8 cellular contexts compared by ENCODE assay signal in the genomic region with DNA sequence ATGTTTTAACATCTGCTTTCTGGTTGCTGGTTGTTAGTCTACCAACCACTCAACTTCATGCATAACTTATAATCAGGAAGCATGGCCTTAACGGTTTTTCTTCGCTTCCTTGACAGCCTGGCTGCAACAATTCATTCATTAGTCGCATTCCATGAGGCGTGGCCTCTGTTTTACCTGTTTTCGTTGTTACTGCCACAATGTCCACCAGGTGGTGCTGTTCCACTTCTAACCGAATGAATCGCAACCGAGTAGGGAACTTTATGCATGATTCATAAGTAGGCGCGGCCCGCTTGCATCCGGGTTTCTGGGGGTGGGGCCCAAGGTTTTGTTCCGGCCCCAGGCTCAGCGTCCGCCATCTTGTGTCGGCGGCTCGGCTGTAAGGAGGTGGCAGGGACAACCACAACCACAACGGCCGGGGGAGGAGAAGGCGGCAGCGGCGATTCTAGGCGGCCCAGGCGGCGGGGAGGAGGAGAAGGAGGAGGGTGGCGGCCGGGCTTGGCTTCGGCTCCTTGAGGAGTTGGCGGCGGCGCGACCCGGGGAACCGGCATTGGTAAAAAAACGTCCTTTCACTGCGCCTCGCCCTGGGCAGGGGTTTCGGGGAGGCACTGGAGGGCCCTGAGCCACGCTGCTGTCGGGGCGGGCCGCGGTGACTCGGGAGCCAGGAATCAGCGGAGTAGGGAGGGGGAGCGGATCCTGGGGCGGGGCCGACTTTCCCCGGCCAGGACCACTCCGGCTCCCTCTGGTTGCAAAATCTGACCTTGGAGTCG. TPM values are rescaled to one million over a fixed set of nuclear protein-coding genes. Genes with fewer than 3 reads are reported as not detected.
A peak's percentile ranks its signal among the peaks of the same experiment; 100 is the strongest.
DNase-seq lines count a peak whose midpoint lies in the region; ATAC-seq and TF ChIP-seq lines count a peak whose summit lies in the region.

Gene UBA1, plus strand, starts transcription at position 355 of the 767 bp plus-strand sequence. CDS start 4,974 bp downstream, outside the sequence.

- intact Hi-C loops in natural killer cell (cut with micrococcal nuclease), result loop anchor here (1.0 to 10.0 kb wide), 7 partner anchors 24 to 829 kb away; partner anchors contain the start of gene ZNF81

- H3K4me3 ChIP-seq in LNCaP clone FGC (ENCODE audit: low read depth, low read length), result peak within 1 kb of the TSS; percentile 84

- peak within 1 kb of the TSS; percentile 96 for H3K27ac Mint-ChIP-seq in activated T-helper 17 cell treated with anti-CD3 and anti-CD28 coated beads, Interleukin-2, amount 50 U/mL, for 72 hours
- peak within 1 kb of the TSS; percentile 93 to 98 for H3K27ac Mint-ChIP-seq in natural killer cell

- H3K4me3 Mint-ChIP-seq in activated T-helper 17 cell treated with anti-CD3 and anti-CD28 coated beads, Interleukin-2, amount 50 U/mL, for 72 hours, result peak within 1 kb of the TSS; percentile 94
- H3K4me3 Mint-ChIP-seq in natural killer cell, result peak within 1 kb of the TSS; percentile 98

- ATAC-seq in activated T-helper 17 cell treated with anti-CD3 and anti-CD28 coated beads, Interleukin-2, amount 50 U/mL, for 72 hours (replicated peaks), result peak; percentile 79
- ATAC-seq in natural killer cell, result peak; percentile 76 to 90 (median 84)

- DNase-seq in EH (ENCODE audit: low read depth) (peak; percentile 92), GOT3 (lab: John Stamatoyannopoulos, UW) (peak; percentile 71), LNCaP clone FGC (ENCODE audit: low read depth) (peak; percentile 87), RWPE1 (ENCODE audit: low spot score) (peak; percentile 80), fibroblast of gingiva (ENCODE audit: low read depth) (peak; percentile 89), natural killer cell (peak; percentile 84)
- DNase-seq in stimulated activated naive CD4-positive, alpha-beta T cell treated with Interleukin-2 at 50 U/mL for 16 hours (lab: John Stamatoyannopoulos, UW), result peak; percentile 89

- peaks cover 23% of the 10 kb centered on the region for H3K4me1 Mint-ChIP-seq in activated T-helper 17 cell treated with anti-CD3 and anti-CD28 coated beads, Interleukin-2, amount 50 U/mL, for 72 hours
- H3K4me1 Mint-ChIP-seq in natural killer cell, result peaks cover 52 to 54% of the 10 kb centered on the region in 2 donors

- H3K27ac ChIP-seq in RWPE1, result peak within 1 kb of the TSS; percentile 83

- CTCF ChIA-PET in RWPE1 (lab: Yijun Ruan, JAX), result no interaction called here

- no peaks in the 10 kb centered on the region for H3K9me3 Mint-ChIP-seq in activated T-helper 17 cell treated with anti-CD3 and anti-CD28 coated beads, Interleukin-2, amount 50 U/mL, for 72 hours
- no peaks in the 10 kb centered on the region for H3K9me3 Mint-ChIP-seq in natural killer cell

- TF ChIP-seq CTCF in LNCaP clone FGC (IDR thresholded peaks at IDR 0.05; ENCODE audit: control insufficient read depth, extremely low read depth, insufficient read depth) (peak; percentile 62), RWPE1 (conservative IDR thresholded peaks at IDR 0.05; ENCODE audit: low read depth) (peak; percentile 63), natural killer cell (IDR thresholded peaks at IDR 0.05) (peak; percentile 59)

- POLR2A ChIA-PET in RWPE1 (lab: Yijun Ruan, JAX; ENCODE audit: low non-redundant PET), result no interaction called here

- H3K36me3 Mint-ChIP-seq in activated T-helper 17 cell treated with anti-CD3 and anti-CD28 coated beads, Interleukin-2, amount 50 U/mL, for 72 hours (ENCODE audit: low read depth), result peaks cover 62% of the 10 kb centered on the region
- H3K36me3 Mint-ChIP-seq in natural killer cell, result no peaks in the 10 kb centered on the region

- H3K27me3 Mint-ChIP-seq in activated T-helper 17 cell treated with anti-CD3 and anti-CD28 coated beads, Interleukin-2, amount 50 U/mL, for 72 hours, result no peaks in the 10 kb centered on the region
- no peaks in the 10 kb centered on the region for H3K27me3 Mint-ChIP-seq in natural killer cell (ENCODE audit: low read depth in 2 of 2)

RNA-seq across cellular contexts. Expression of gene UBA1, which starts in this region (rescaled TPM):
- 100 to 1,000 TPM; 227 to 255 TPM for total RNA-seq in activated T-helper 17 cell treated with anti-CD3 and anti-CD28 coated beads, Interleukin-2, amount 50 U/mL, for 72 hours
- 100 to 1,000 TPM; 118 to 168 (median 120) TPM for total RNA-seq in natural killer cell

Comparison
In these comparisons a context has a peak if more than half of its experiments do, and no peak if none do; other contexts are left out.
1. Peak in every context shown above with its lines: DNase-seq, ATAC-seq, H3K4me3 ChIP-seq and H3K27ac ChIP-seq.